10 cellular contexts compared by ENCODE assay signal in genomic region chr2:223055836-223056235, GRCh38. TPM values are rescaled to one million over a fixed set of nuclear protein-coding genes. Genes with fewer than 3 reads are reported as not detected.
DNase-seq lines count a peak whose midpoint lies in the region; ATAC-seq, FAIRE-seq and TF ChIP-seq lines count a peak whose summit lies in the region.
"Had no signal": no experiment of that assay in that cellular context is flagged by ENCODE, and none has a peak within 500 bp of the region (broad histone marks: within the 10 kb centered on the region; RNA-seq: fewer than 3 reads in every experiment).

No MANE protein-coding gene starts in this region.

- TF ChIP-seq CTCF in A673 (conservative IDR thresholded peaks at IDR 0.05; ENCODE audit: low read depth, low read length), result no peak
- TF ChIP-seq CTCF in dorsolateral prefrontal cortex (IDR thresholded peaks at IDR 0.05 in 54 of 56, conservative IDR thresholded peaks at IDR 0.05 in 2 of 56; ENCODE audit: low read depth in 1 of 56, partially characterized antibody in 56 of 56), result no peak
- TF ChIP-seq CTCF in osteocyte (IDR thresholded peaks at IDR 0.05), result no peak

- H3K4me1 ChIP-seq in A673 (ENCODE audit: insufficient read depth, low read length, poor library complexity, severe bottlenecking) (peaks cover 55% of the 10 kb centered on the region), small intestine (ENCODE audit: control insufficient read depth in 2 of 2, insufficient read depth in 1 of 2, low read depth in 1 of 2, low read length in 1 of 2) (peaks cover 0 to 2% of the 10 kb centered on the region in 2 donors)

- POLR2A ChIA-PET in A673 (lab: Charles Lee; ENCODE audit: low non-redundant PET), result no interaction called here
- POLR2A ChIA-PET in activated CD8-positive, alpha-beta T cell treated with anti-CD3 and anti-CD28 coated beads, Interleukin-2, amount 10 ng/mL, durations not matched to agents 7 days and 5 days (lab: Charles Lee), result no interaction called here

- H3K27me3 ChIP-seq in A673 (replicated peaks; ENCODE audit: insufficient read depth, low read depth, low read length, poor library complexity) (no peaks in the 10 kb centered on the region), dorsolateral prefrontal cortex (peaks cover 0 to 12% (median 0%) of the 10 kb centered on the region in 45 donors), small intestine (ENCODE audit: control insufficient read depth in 2 of 2, insufficient read depth in 2 of 2, low read length in 2 of 2) (no peaks in the 10 kb centered on the region)

- 52 to 75% (median 68%) methylated on average over 5 of the region's 5 CpGs for WGBS in small intestine, 3 donors

- H3K27ac ChIP-seq in A673 (ENCODE audit: low read depth, low read length, poor library complexity, severe bottlenecking) (peak overlapping the region; percentile 79), dorsolateral prefrontal cortex (peak overlapping the region in 40 of 59 donors; percentile 6 to 88 (median 52)), small intestine (ENCODE audit: low read depth in 1 of 2, low read length in 1 of 2) (peak overlapping the region in 1 of 2 donors; percentile 41)

- peaks cover 27% of the 10 kb centered on the region for H3K36me3 ChIP-seq in A673 (ENCODE audit: insufficient read depth, low read length, poor library complexity, severe bottlenecking)
- no peaks in the 10 kb centered on the region for H3K36me3 ChIP-seq in small intestine (ENCODE audit: control insufficient read depth in 2 of 2, insufficient read depth in 2 of 2, low read length in 2 of 2)

- DNase-seq in A673 (ENCODE audit: low spot score) (peak; percentile 67), NCI-H510A (lab: John Stamatoyannopoulos, UW) (peak; percentile 25), dorsolateral prefrontal cortex (no peak), osteocyte (ENCODE audit: extremely low spot score, unreplicated experiment) (no peak), DMS 273 (lab: John Stamatoyannopoulos, UW; ENCODE audit: unreplicated experiment) (no peak), small intestine (no peak), retina (no peak)
- no peak for DNase-seq in activated CD8-positive, alpha-beta T cell treated with anti-CD3 and anti-CD28 coated beads, Interleukin-2, amount 10 ng/mL, durations not matched to agents 7 days and 5 days
- DNase-seq: glutamatergic neuron had no signal

- CTCF ChIA-PET in A673 (lab: Charles Lee), result no interaction called here
- CTCF ChIA-PET in activated CD8-positive, alpha-beta T cell treated with anti-CD3 and anti-CD28 coated beads, Interleukin-2, amount 10 ng/mL, durations not matched to agents 7 days and 5 days (lab: Charles Lee), result no interaction called here

- H3K4me1 Mint-ChIP-seq in osteocyte (ENCODE audit: unreplicated experiment), result peaks cover 85% of the 10 kb centered on the region
- H3K4me1 Mint-ChIP-seq in activated CD8-positive, alpha-beta T cell treated with anti-CD3 and anti-CD28 coated beads, Interleukin-2, amount 10 ng/mL, durations not matched to agents 7 days and 5 days (ENCODE audit: low read depth), result no peaks in the 10 kb centered on the region

- no peak for ATAC-seq in activated CD8-positive, alpha-beta T cell treated with anti-CD3 and anti-CD28 coated beads, Interleukin-2, amount 10 ng/mL, durations not matched to agents 7 days and 5 days

- peak overlapping the region; percentile 52 for H3K4me3 Mint-ChIP-seq in osteocyte (ENCODE audit: unreplicated experiment)
- H3K4me3 Mint-ChIP-seq in activated CD8-positive, alpha-beta T cell treated with anti-CD3 and anti-CD28 coated beads, Interleukin-2, amount 10 ng/mL, durations not matched to agents 7 days and 5 days, result no peak overlapping the region

- no peaks in the 10 kb centered on the region for H3K27me3 Mint-ChIP-seq in osteocyte (ENCODE audit: unreplicated experiment)
- peaks cover 4% of the 10 kb centered on the region for H3K27me3 Mint-ChIP-seq in activated CD8-positive, alpha-beta T cell treated with anti-CD3 and anti-CD28 coated beads, Interleukin-2, amount 10 ng/mL, durations not matched to agents 7 days and 5 days (ENCODE audit: low read depth)

- no peaks in the 10 kb centered on the region for H3K9me3 Mint-ChIP-seq in osteocyte (ENCODE audit: unreplicated experiment)
- H3K9me3 Mint-ChIP-seq in activated CD8-positive, alpha-beta T cell treated with anti-CD3 and anti-CD28 coated beads, Interleukin-2, amount 10 ng/mL, durations not matched to agents 7 days and 5 days (ENCODE audit: insufficient read depth), result no peaks in the 10 kb centered on the region

- intact Hi-C loops in A673 (cut with micrococcal nuclease; ENCODE audit: unreplicated experiment), result loop anchor here (2.0 to 5.0 kb wide), 3 partner anchors 36 to 141 kb away; no protein-coding TSS in a partner anchor
- intact Hi-C loops in dorsolateral prefrontal cortex (cut with DNase I), result no loop called here

- no peaks in the 10 kb centered on the region for H3K36me3 Mint-ChIP-seq in osteocyte (ENCODE audit: unreplicated experiment)
- no peaks in the 10 kb centered on the region for H3K36me3 Mint-ChIP-seq in activated CD8-positive, alpha-beta T cell treated with anti-CD3 and anti-CD28 coated beads, Interleukin-2, amount 10 ng/mL, durations not matched to agents 7 days and 5 days (ENCODE audit: low read depth)

- no peak for FAIRE-seq in small intestine (lab: Jason Lieb, UNC)
- FAIRE-seq: G401.6 had no signal

- peak overlapping the region; percentile 98 for H3K27ac Mint-ChIP-seq in osteocyte (ENCODE audit: unreplicated experiment)
- no peak overlapping the region for H3K27ac Mint-ChIP-seq in activated CD8-positive, alpha-beta T cell treated with anti-CD3 and anti-CD28 coated beads, Interleukin-2, amount 10 ng/mL, durations not matched to agents 7 days and 5 days

- H3K9me3 ChIP-seq in A673 (ENCODE audit: low read depth, low read length, poor library complexity, severe bottlenecking) (no peaks in the 10 kb centered on the region), small intestine (ENCODE audit: control insufficient read depth, low read depth) (no peaks in the 10 kb centered on the region)

- BruUV-seq in A673 (replicated peaks; lab: Mats Ljungman, UMichigan), result no TSS peak

- H3K4me3 ChIP-seq in A673 (ENCODE audit: low read depth, low read length, poor library complexity, severe bottlenecking), result peak overlapping the region; percentile 69
- H3K4me3 ChIP-seq in dorsolateral prefrontal cortex, result peak overlapping the region in 11 of 59 donors; percentile 0 to 60 (median 47)
- no peak overlapping the region for H3K4me3 ChIP-seq in small intestine (ENCODE audit: low read depth in 1 of 2, low read length in 2 of 2)

RNA-seq across cellular contexts. Expression of gene KCNE4, which starts 3.8 kb away (rescaled TPM):
- 68.0 and 82.5 TPM in 2 replicates for total RNA-seq in A673 (2021)
- total RNA-seq in dorsolateral prefrontal cortex, result 10 to 100 TPM in 15 of 120 experiments, 1 to 10 TPM in 104, under 1 TPM in 1; 0.99 to 25.8 (median 4.2) TPM
- 3.5 and 3.7 TPM in 2 replicates for total RNA-seq in osteocyte
- not detected for total RNA-seq in activated CD8-positive, alpha-beta T cell treated with anti-CD3 and anti-CD28 coated beads, Interleukin-2, amount 10 ng/mL, durations not matched to agents 7 days and 5 days
- 1 to 10 TPM in 1 of 3 donors, under 1 TPM in 1, not detected in 1; 0.54 to 2.5 TPM for polyA plus RNA-seq in small intestine

Comparison
In these comparisons a context has a peak if more than half of its experiments do, and no peak if none do; other contexts are left out.
1. DNase-seq: peak in A673 (single experiment) and NCI-H510A (single experiment); none in dorsolateral prefrontal cortex (0 of 10), osteocyte (single experiment), activated CD8-positive, alpha-beta T cell treated with anti-CD3 and anti-CD28 coated beads, Interleukin-2, amount 10 ng/mL, durations not matched to agents 7 days and 5 days (single experiment), DMS 273 (single experiment), small intestine (single experiment) and retina (single experiment).